In genomic region chr11:42827845-42828244, GRCh38 we compare ENCODE assay signal across 35 cellular contexts.
DNase-seq lines count a peak whose midpoint lies in the region; ATAC-seq and TF ChIP-seq lines count a peak whose summit lies in the region.
"Had no signal": no experiment of that assay in that cellular context is flagged by ENCODE, and none has a peak within 500 bp of the region (broad histone marks: within the 10 kb centered on the region; RNA-seq: fewer than 3 reads in every experiment).

No MANE protein-coding gene starts in this region.

- H3K9me3 ChIP-seq in SK-N-SH (no peaks in the 10 kb centered on the region), neural progenitor cell (ENCODE audit: low read depth) (no peaks in the 10 kb centered on the region)
- H3K9me3 ChIP-seq: A549; BE2C; BLaER1; BLaER1 treated with 17β-estradiol and CSF1 and Interleukin-3, amounts not matched to agents 10 nM and 100 nM; Caco-2 had no signal

- CTCF ChIA-PET in SK-N-SH (lab: Yijun Ruan, JAX) (interaction anchor here (1.2 kb wide), 1 partner anchor 21 kb away, joined by 4 read pairs; no protein-coding TSS in a partner anchor), WTC11 (lab: Charles Lee) (no interaction called here)

- peaks cover 10% of the 10 kb centered on the region; the same call in 2 of the 3 replicates for H3K36me3 Mint-ChIP-seq in GM23338 (ENCODE audit: low read depth)
- H3K36me3 Mint-ChIP-seq in WTC11: no peaks in the 10 kb centered on the region
- H3K36me3 Mint-ChIP-seq in neural progenitor cell: no peaks in the 10 kb centered on the region
- no peaks in the 10 kb centered on the region for H3K36me3 Mint-ChIP-seq in T-helper 2 cell treated with Interferon-gamma antibody and Interleukin-4, amounts not matched to agents 5 μg/mL and 100 μg/mL, for 36 hours (ENCODE audit: low read depth)
- H3K36me3 Mint-ChIP-seq: CD14-positive monocyte; CD4-positive, alpha-beta memory T cell; CD4-positive, CD25-positive, alpha-beta regulatory T cell; CD8-positive, alpha-beta memory T cell; CD8-positive, alpha-beta T cell had no signal

- H3K4me1 Mint-ChIP-seq in GM23338: no peaks in the 10 kb centered on the region
- H3K4me1 Mint-ChIP-seq in WTC11: peaks cover 21% of the 10 kb centered on the region
- H3K4me1 Mint-ChIP-seq in neural progenitor cell: no peaks in the 10 kb centered on the region
- H3K4me1 Mint-ChIP-seq in T-helper 2 cell treated with Interferon-gamma antibody and Interleukin-4, amounts not matched to agents 5 μg/mL and 100 μg/mL, for 36 hours (ENCODE audit: low read depth): no peaks in the 10 kb centered on the region
- H3K4me1 Mint-ChIP-seq: B cell; CD14-positive monocyte; CD4-positive, alpha-beta memory T cell; CD4-positive, CD25-positive, alpha-beta regulatory T cell; CD8-positive, alpha-beta memory T cell had no signal

- no peak overlapping the region for H3K4me2 ChIP-seq in SK-N-SH
- H3K4me2 ChIP-seq in GM23338: no peak overlapping the region
- no peak overlapping the region for H3K4me2 ChIP-seq in neural progenitor cell
- H3K4me2 ChIP-seq: A549, BLaER1 had no signal

- H3K79me2 ChIP-seq in SK-N-SH (ENCODE audit: insufficient read depth) (no peaks in the 10 kb centered on the region), GM23338 (replicated peaks; ENCODE audit: insufficient read depth) (no peaks in the 10 kb centered on the region), neural progenitor cell (ENCODE audit: low read depth) (no peaks in the 10 kb centered on the region)

- no peaks in the 10 kb centered on the region for H3K27me3 Mint-ChIP-seq in GM23338 (ENCODE audit: insufficient read depth, low read depth, poor library complexity)
- H3K27me3 Mint-ChIP-seq in WTC11 (ENCODE audit: low read depth): no peaks in the 10 kb centered on the region; the same call in 1 of the 2 replicates
- peaks cover 2% of the 10 kb centered on the region for H3K27me3 Mint-ChIP-seq in neural progenitor cell (ENCODE audit: insufficient read depth, low read depth)
- no peaks in the 10 kb centered on the region for H3K27me3 Mint-ChIP-seq in T-helper 2 cell treated with Interferon-gamma antibody and Interleukin-4, amounts not matched to agents 5 μg/mL and 100 μg/mL, for 36 hours (ENCODE audit: low read depth)
- H3K27me3 Mint-ChIP-seq: B cell; CD4-positive, alpha-beta memory T cell; CD4-positive, alpha-beta T cell; CD4-positive, CD25-positive, alpha-beta regulatory T cell; CD8-positive, alpha-beta memory T cell had no signal

- 12% methylated on average over 2 of the region's 2 CpGs for WGBS in SK-N-SH (ENCODE audit: low lambda C conversion rate)

- POLR2A ChIA-PET in SK-N-SH (lab: Yijun Ruan, JAX) (no interaction called here), WTC11 (lab: Charles Lee) (no interaction called here)

- H3K27ac ChIP-seq in SK-N-SH (ENCODE audit: low read depth in 2 of 2, low read length in 1 of 2): no peak overlapping the region
- H3K27ac ChIP-seq in GM23338 (ENCODE audit: low read depth): no peak overlapping the region
- no peak overlapping the region for H3K27ac ChIP-seq in neural progenitor cell
- H3K27ac ChIP-seq: 22Rv1; A549; BLaER1; BLaER1 treated with 17β-estradiol and CSF1 and Interleukin-3, amounts not matched to agents 10 nM and 100 nM; C4-2B had no signal

- H3K27me3 ChIP-seq in SK-N-SH (ENCODE audit: insufficient read depth): no peaks in the 10 kb centered on the region
- no peaks in the 10 kb centered on the region for H3K27me3 ChIP-seq in GM23338 (ENCODE audit: insufficient read depth)
- no peaks in the 10 kb centered on the region for H3K27me3 ChIP-seq in neural progenitor cell
- H3K27me3 ChIP-seq: BE2C; BLaER1; BLaER1 treated with 17β-estradiol and CSF1 and Interleukin-3, amounts not matched to agents 10 nM and 100 nM had no signal

- no peak overlapping the region for H3K4me3 ChIP-seq in SK-N-SH (ENCODE audit: low read depth in 2 of 2, low read length in 1 of 2)
- no peak overlapping the region for H3K4me3 ChIP-seq in GM23338
- H3K4me3 ChIP-seq in neural progenitor cell: no peak overlapping the region
- H3K4me3 ChIP-seq: A549; BLaER1; BLaER1 treated with 17β-estradiol and CSF1 and Interleukin-3, amounts not matched to agents 10 nM and 100 nM had no signal

- H3F3A ChIP-seq in SK-N-SH (replicated peaks; ENCODE audit: insufficient read depth): no peaks in the 10 kb centered on the region
- no peaks in the 10 kb centered on the region for H3F3A ChIP-seq in GM23338 (replicated peaks; ENCODE audit: low read depth)
- no peaks in the 10 kb centered on the region for H3F3A ChIP-seq in neural progenitor cell (ENCODE audit: low read depth)

- ATAC-seq in SK-N-SH treated with all-trans-retinoic acid at 6 μM for 48 hours (no peak), GM23338 (no peak), WTC11 (peak; percentile 70), HG03280 (IDR thresholded peaks at IDR 0.05; ENCODE audit: unreplicated experiment) (no peak)
- ATAC-seq: A549; CD8-positive, alpha-beta T cell had no signal

- H3K9me3 Mint-ChIP-seq in GM23338 (peaks cover 92% of the 10 kb centered on the region), WTC11 (no peaks in the 10 kb centered on the region), neural progenitor cell (no peaks in the 10 kb centered on the region)
- H3K9me3 Mint-ChIP-seq in T-helper 2 cell treated with Interferon-gamma antibody and Interleukin-4, amounts not matched to agents 5 μg/mL and 100 μg/mL, for 36 hours: peaks cover 2% of the 10 kb centered on the region

- H3K36me3 ChIP-seq in SK-N-SH (replicated peaks in 1 of 2; ENCODE audit: control insufficient read depth in 1 of 2, insufficient read depth in 2 of 2, low read length in 1 of 2) (no peaks in the 10 kb centered on the region), GM23338 (ENCODE audit: insufficient read depth) (no peaks in the 10 kb centered on the region), neural progenitor cell (no peaks in the 10 kb centered on the region)
- H3K36me3 ChIP-seq: BE2C; BLaER1; BLaER1 treated with 17β-estradiol and CSF1 and Interleukin-3, amounts not matched to agents 10 nM and 100 nM had no signal

- H2AFZ ChIP-seq in SK-N-SH (ENCODE audit: low read depth) (no peak overlapping the region), GM23338 (0 out of 2 replicates have a peak overlapping the region, but pooled peaks have one; percentile 38), neural progenitor cell (replicated peaks) (peak overlapping the region; percentile 65)

- no peak for TF ChIP-seq CTCF in SK-N-SH (IDR thresholded peaks at IDR 0.05)
- TF ChIP-seq CTCF in GM23338 (conservative IDR thresholded peaks at IDR 0.05; ENCODE audit: low read depth in 2 of 2): no peak
- no peak for TF ChIP-seq CTCF in WTC11 (IDR thresholded peaks at IDR 0.05)
- TF ChIP-seq CTCF in neural progenitor cell (IDR thresholded peaks at IDR 0.05): no peak

- H3K27ac Mint-ChIP-seq in GM23338: no peak overlapping the region
- H3K27ac Mint-ChIP-seq in WTC11: no peak overlapping the region
- H3K27ac Mint-ChIP-seq in neural progenitor cell: no peak overlapping the region
- H3K27ac Mint-ChIP-seq in T-helper 2 cell treated with Interferon-gamma antibody and Interleukin-4, amounts not matched to agents 5 μg/mL and 100 μg/mL, for 36 hours: no peak overlapping the region
- H3K27ac Mint-ChIP-seq: B cell; CD4-positive, alpha-beta T cell; CD4-positive, CD25-positive, alpha-beta regulatory T cell; CD8-positive, alpha-beta memory T cell; CD8-positive, alpha-beta T cell had no signal

- H3K9me2 ChIP-seq in SK-N-SH: no peaks in the 10 kb centered on the region
- H3K9me2 ChIP-seq in GM23338 (ENCODE audit: insufficient read depth): no peaks in the 10 kb centered on the region

- H3K9ac ChIP-seq in SK-N-SH (no peak overlapping the region), neural progenitor cell (no peak overlapping the region)
- H3K9ac ChIP-seq: BLaER1; BLaER1 treated with 17β-estradiol and CSF1 and Interleukin-3, amounts not matched to agents 10 nM and 100 nM had no signal

- H3K4me3 Mint-ChIP-seq in GM23338: no peak overlapping the region
- H3K4me3 Mint-ChIP-seq in WTC11: no peak overlapping the region
- H3K4me3 Mint-ChIP-seq in neural progenitor cell: no peak overlapping the region
- H3K4me3 Mint-ChIP-seq in T-helper 2 cell treated with Interferon-gamma antibody and Interleukin-4, amounts not matched to agents 5 μg/mL and 100 μg/mL, for 36 hours: no peak overlapping the region
- H3K4me3 Mint-ChIP-seq: B cell; CD14-positive monocyte; CD4-positive, alpha-beta memory T cell; CD4-positive, alpha-beta T cell; CD4-positive, CD25-positive, alpha-beta regulatory T cell; CD8-positive, alpha-beta memory T cell; CD8-positive, alpha-beta T cell had no signal

- H4K20me1 ChIP-seq in SK-N-SH (ENCODE audit: insufficient read depth): no peaks in the 10 kb centered on the region
- H4K20me1 ChIP-seq in GM23338 (replicated peaks; ENCODE audit: insufficient read depth): no peaks in the 10 kb centered on the region
- H4K20me1 ChIP-seq in neural progenitor cell (ENCODE audit: low read depth): no peaks in the 10 kb centered on the region
- H4K20me1 ChIP-seq: BLaER1; BLaER1 treated with 17β-estradiol and CSF1 and Interleukin-3, amounts not matched to agents 10 nM and 100 nM had no signal

- peaks cover 0 to 5% of the 10 kb centered on the region in 2 experiments; a peak in 2 of 4 replicates for H3K4me1 ChIP-seq in SK-N-SH (ENCODE audit: control insufficient read depth in 1 of 2, insufficient read depth in 2 of 2, low read depth in 1 of 2, low read length in 1 of 2)
- peaks cover 5% of the 10 kb centered on the region; the same call in 1 of the 2 replicates for H3K4me1 ChIP-seq in GM23338 (ENCODE audit: insufficient read depth)
- peaks cover 3% of the 10 kb centered on the region for H3K4me1 ChIP-seq in neural progenitor cell
- H3K4me1 ChIP-seq: A549, Caco-2 had no signal

- DNase-seq in SK-N-SH (no peak), GM23338 (ENCODE audit: low spot score) (no peak), WTC11 (ENCODE audit: low spot score) (no peak), neural progenitor cell (ENCODE audit: low spot score) (no peak)
- DNase-seq in T-helper 2 cell treated with Interferon-gamma antibody and Interleukin-4, amounts not matched to agents 5 μg/mL and 100 μg/mL, for 36 hours (ENCODE audit: low spot score): no peak
- no peak for DNase-seq in stimulated activated CD4-positive, alpha-beta T cell treated with anti-CD3 and anti-CD28 coated beads, Interleukin-1b, Interleukin-23, amount 100 ng/mL, for 48 hours
- DNase-seq: 8988T; ACHN; AML-193; BE2C; C1 segment of cervical spinal cord; Caco-2; Calu3; CD4-positive, alpha-beta memory T cell; CD4-positive, alpha-beta T cell; CD4-positive, CD25-positive, alpha-beta regulatory T cell; CD8-positive, alpha-beta memory T cell; CD8-positive, alpha-beta T cell; COR-L47; DMS 273 treated with DMSO at 0.1 percent for 48 hours; DMS153; DMS53; DMS79; DMS79 treated with DMSO at 0.1 percent for 48 hours; DND-41; EL had no signal

- TF ChIP-seq RAD21 in SK-N-SH (IDR thresholded peaks at IDR 0.05; ENCODE audit: low read length): no peak

- no peak for TF ChIP-seq EP300 in SK-N-SH (IDR thresholded peaks at IDR 0.05; ENCODE audit: borderline replicate concordance in 1 of 2, low read depth in 1 of 2, low read length in 1 of 2)

TF ChIP-seq in SK-N-SH, 30 proteins besides CTCF, POLR2A, EP300 and RAD21 (continues in another document):
- no peak for TF ChIP-seq SIN3A (IDR thresholded peaks at IDR 0.05; ENCODE audit: borderline replicate concordance, low read depth, low read length)

TF ChIP-seq in WTC11, 78 proteins besides CTCF, POLR2A, EP300 and RAD21 (continues in another document):
- TF ChIP-seq ZNF671 (CRISPR knock-in tag; IDR thresholded peaks at IDR 0.05) (no peak), ZNF317 (CRISPR knock-in tag; IDR thresholded peaks at IDR 0.05; ENCODE audit: borderline replicate concordance, low read depth) (no peak), ZNF138 (CRISPR knock-in tag; conservative IDR thresholded peaks at IDR 0.05) (no peak)
